In genomic region chr6:24431045-24431451, GRCh38 we compare ENCODE assay signal across 8 cellular contexts. TPM values are rescaled to one million over a fixed set of nuclear protein-coding genes. Genes with fewer than 3 reads are reported as not detected.
DNase-seq lines count a peak whose midpoint lies in the region; ATAC-seq and TF ChIP-seq lines count a peak whose summit lies in the region.

No MANE protein-coding gene starts in this region.

- TF ChIP-seq CTCF in mucosa of descending colon (IDR thresholded peaks at IDR 0.05), result peak; percentile 23

- H3K4me1 ChIP-seq in mucosa of descending colon (ENCODE audit: low read depth), result no peaks in the 10 kb centered on the region

- intact Hi-C loops in mucosa of descending colon (cut with DNase I, micrococcal nuclease), result loop anchor here in 1 of 2 donors (5.0 kb wide), 1 partner anchor 276 kb away; no protein-coding TSS in a partner anchor

- ATAC-seq in mucosa of descending colon, result peak; percentile 67

- DNase-seq in activated T-cell treated with anti-CD3 and anti-CD28 coated beads for 4 hours (peak; percentile 14), HT-29 (ENCODE audit: low spot score) (peak; percentile 72), OCI-M2 (lab: John Stamatoyannopoulos, UW; ENCODE audit: unreplicated experiment) (peak; percentile 48), dermis microvascular lymphatic vessel endothelial cell (ENCODE audit: low read depth in 2 of 2) (peak; percentile 45 to 54), mucosa of descending colon (peak in 1 of 3 donors; percentile 49), KG1 (lab: John Stamatoyannopoulos, UW) (no peak)
- no peak for DNase-seq in activated T-cell treated with anti-CD3 and anti-CD28 coated beads, Interleukin-2, amount 50 U/mL, for 1 hour
- no peak for DNase-seq in activated CD4-positive, CD25-positive, alpha-beta regulatory T cell treated with anti-CD3 and anti-CD28 coated beads, Interleukin-2, amount 50 U/mL, for 72 hours

- no peaks in the 10 kb centered on the region for H3K9me3 ChIP-seq in mucosa of descending colon

- no peaks in the 10 kb centered on the region for H3K36me3 ChIP-seq in mucosa of descending colon (ENCODE audit: low read depth)

- no peak overlapping the region for H3K4me3 ChIP-seq in mucosa of descending colon

RNA-seq across cellular contexts. Expression of gene MRS2, which starts 28.3 kb away (rescaled TPM):
- total RNA-seq in HT-29 (2014; rRNA removed; shearing (Covaris generic)), result 14.0 and 15.3 TPM in 2 replicates
- 8.0 and 16.2 TPM in 2 replicates for total RNA-seq in dermis microvascular lymphatic vessel endothelial cell
- total RNA-seq in mucosa of descending colon, result 10 to 100 TPM; 25.4 to 32.1 (median 28.9) TPM

RNA-seq across cellular contexts. Expression of gene GPLD1, which starts 58.3 kb away (rescaled TPM):
- total RNA-seq in HT-29 (2014; rRNA removed; shearing (Covaris generic)), result 0.10 and 0.26 TPM in 2 replicates
- total RNA-seq in dermis microvascular lymphatic vessel endothelial cell (0.13 and 0.25 TPM in 2 replicates), mucosa of descending colon (1 to 10 TPM in 2 of 3 donors, under 1 TPM in 1; 0.36 to 5.8 (median 1.8) TPM)

Comparison
In these comparisons a context has a peak if more than half of its experiments do, and no peak if none do; other contexts are left out.
1. DNase-seq: peak in activated T-cell treated with anti-CD3 and anti-CD28 coated beads for 4 hours (single experiment), HT-29 (single experiment), OCI-M2 (single experiment) and dermis microvascular lymphatic vessel endothelial cell (2 of 2); none in activated T-cell treated with anti-CD3 and anti-CD28 coated beads, Interleukin-2, amount 50 U/mL, for 1 hour (single experiment), activated CD4-positive, CD25-positive, alpha-beta regulatory T cell treated with anti-CD3 and anti-CD28 coated beads, Interleukin-2, amount 50 U/mL, for 72 hours (single experiment) and KG1 (single experiment).